ENCODE assay signal across 12 cellular contexts in genomic region chr20:47328841-47329448, GRCh38. TPM values are rescaled to one million over a fixed set of nuclear protein-coding genes. Genes with fewer than 3 reads are reported as not detected.
DNase-seq lines count a peak whose midpoint lies in the region; ATAC-seq and TF ChIP-seq lines count a peak whose summit lies in the region.
"Had no signal": no experiment of that assay in that cellular context is flagged by ENCODE, and none has a peak within 500 bp of the region (broad histone marks: within the 10 kb centered on the region; RNA-seq: fewer than 3 reads in every experiment).

No MANE protein-coding gene starts in this region.

- H3K9me3 ChIP-seq in heart left ventricle (no peaks in the 10 kb centered on the region), neutrophil (no peaks in the 10 kb centered on the region), uterus (no peaks in the 10 kb centered on the region)

- H3K36me3 Mint-ChIP-seq in activated naive CD4-positive, alpha-beta T cell treated with anti-CD3 and anti-CD28 coated beads for 36 hours (ENCODE audit: low read depth) = peaks cover 28% of the 10 kb centered on the region
- H3K36me3 Mint-ChIP-seq in activated naive CD4-positive, alpha-beta T cell treated with anti-CD3 and anti-CD28 coated beads, Interleukin-2, amount 50 U/mL, for 72 hours = peaks cover 11 to 40% of the 10 kb centered on the region in 2 donors

- peak overlapping the region in 11 of 12 donors; percentile 33 to 88 (median 61) for H3K27ac ChIP-seq in heart left ventricle
- H3K27ac ChIP-seq in neutrophil = peak overlapping the region; percentile 3
- peak overlapping the region; percentile 16 to 33 for H3K27ac ChIP-seq in uterus

- no peak for TF ChIP-seq CTCF in heart left ventricle (IDR thresholded peaks at IDR 0.05)
- TF ChIP-seq CTCF in neutrophil (IDR thresholded peaks at IDR 0.05) = no peak
- TF ChIP-seq CTCF in uterus (IDR thresholded peaks at IDR 0.05) = no peak

- TF ChIP-seq POLR2A in heart left ventricle (IDR thresholded peaks at IDR 0.05) = no peak
- TF ChIP-seq POLR2A in uterus (IDR thresholded peaks at IDR 0.05) = no peak

- WGBS in heart left ventricle, 4 donors = 42 to 49% (median 46%) methylated on average over 7 of the region's 7 CpGs

- peaks cover 0 to 6% (median 0%) of the 10 kb centered on the region in 9 donors for H3K36me3 ChIP-seq in heart left ventricle
- H3K36me3 ChIP-seq in neutrophil = no peaks in the 10 kb centered on the region
- H3K36me3 ChIP-seq in uterus = no peaks in the 10 kb centered on the region

- H3K9me3 Mint-ChIP-seq in activated naive CD4-positive, alpha-beta T cell treated with anti-CD3 and anti-CD28 coated beads for 36 hours = no peaks in the 10 kb centered on the region
- H3K9me3 Mint-ChIP-seq in activated naive CD4-positive, alpha-beta T cell treated with anti-CD3 and anti-CD28 coated beads, Interleukin-2, amount 50 U/mL, for 72 hours = peaks cover 0 to 3% of the 10 kb centered on the region in 2 donors
- H3K9me3 Mint-ChIP-seq: activated naive CD4-positive, alpha-beta T cell treated with anti-CD3 and anti-CD28 coated beads, Interleukin-2, amount 50 U/mL, for 24 hours had no signal

- H3K4me1 ChIP-seq in heart left ventricle = peaks cover 0 to 64% (median 36%) of the 10 kb centered on the region in 12 donors
- peaks cover 4 to 6% of the 10 kb centered on the region in 2 experiments for H3K4me1 ChIP-seq in neutrophil (ENCODE audit: control insufficient read depth in 1 of 2, insufficient read depth in 1 of 2, low read depth in 1 of 2, low read length in 1 of 2)
- peaks cover 0 to 10% of the 10 kb centered on the region in 2 donors for H3K4me1 ChIP-seq in uterus

- no peak for DNase-seq in activated naive CD4-positive, alpha-beta T cell treated with anti-CD3 and anti-CD28 coated beads for 36 hours
- no peak for DNase-seq in activated naive CD4-positive, alpha-beta T cell treated with anti-CD3 and anti-CD28 coated beads, Interleukin-2, amount 50 U/mL, for 72 hours (ENCODE audit: low spot score in 2 of 2)
- DNase-seq in heart left ventricle = peak in 1 of 5 donors; percentile 41
- DNase-seq in uterus = peak; percentile 49 to 57
- no peak for DNase-seq in HK-2 (ENCODE audit: unreplicated experiment)
- no peak for DNase-seq in activated CD8-positive, alpha-beta memory T cell treated with anti-CD3 and anti-CD28 coated beads, Interleukin-2, amount 50 U/mL, for 4 hours
- DNase-seq: activated CD4-positive, alpha-beta T cell treated with anti-CD3 and anti-CD28 coated beads, Interleukin-2, amount 50 U/mL, for 48 hours; DMS79 treated with DMSO at 0.1 percent for 48 hours; NCI-H524 had no signal

- peak overlapping the region; percentile 59 for H3K27ac Mint-ChIP-seq in activated naive CD4-positive, alpha-beta T cell treated with anti-CD3 and anti-CD28 coated beads for 36 hours
- peak overlapping the region in 1 of 2 donors; percentile 34 for H3K27ac Mint-ChIP-seq in activated naive CD4-positive, alpha-beta T cell treated with anti-CD3 and anti-CD28 coated beads, Interleukin-2, amount 50 U/mL, for 72 hours
- H3K27ac Mint-ChIP-seq: activated naive CD4-positive, alpha-beta T cell treated with anti-CD3 and anti-CD28 coated beads, Interleukin-2, amount 50 U/mL, for 24 hours had no signal

- H3K4me3 ChIP-seq in heart left ventricle (no peak overlapping the region), neutrophil (ENCODE audit: low read depth in 1 of 2, low read length in 1 of 2) (no peak overlapping the region), uterus (no peak overlapping the region)

- ATAC-seq in activated naive CD4-positive, alpha-beta T cell treated with anti-CD3 and anti-CD28 coated beads, Interleukin-2, amount 50 U/mL, for 72 hours = no peak
- ATAC-seq in heart left ventricle = peak; percentile 52 to 71 (median 64)
- no peak for ATAC-seq in HG03460 (IDR thresholded peaks at IDR 0.05; ENCODE audit: unreplicated experiment)

- no peak overlapping the region for H3K4me3 Mint-ChIP-seq in activated naive CD4-positive, alpha-beta T cell treated with anti-CD3 and anti-CD28 coated beads for 36 hours
- H3K4me3 Mint-ChIP-seq: activated naive CD4-positive, alpha-beta T cell treated with anti-CD3 and anti-CD28 coated beads, Interleukin-2, amount 50 U/mL, for 24 hours had no signal

- intact Hi-C loops in activated naive CD4-positive, alpha-beta T cell treated with anti-CD3 and anti-CD28 coated beads for 36 hours (cut with micrococcal nuclease) = no loop called here
- intact Hi-C loops in heart left ventricle (cut with DNase I) = no loop called here
- intact Hi-C loops in uterus (cut with DNase I; ENCODE audit: low total_unique reads) = no loop called here

- H3K27me3 Mint-ChIP-seq in activated naive CD4-positive, alpha-beta T cell treated with anti-CD3 and anti-CD28 coated beads for 36 hours (ENCODE audit: low read depth) = no peaks in the 10 kb centered on the region
- H3K27me3 Mint-ChIP-seq: activated naive CD4-positive, alpha-beta T cell treated with anti-CD3 and anti-CD28 coated beads, Interleukin-2, amount 50 U/mL, for 24 hours had no signal

- H3K4me1 Mint-ChIP-seq in activated naive CD4-positive, alpha-beta T cell treated with anti-CD3 and anti-CD28 coated beads for 36 hours (ENCODE audit: low read depth) = peaks cover 53% of the 10 kb centered on the region

- CTCF ChIA-PET in activated naive CD4-positive, alpha-beta T cell treated with anti-CD3 and anti-CD28 coated beads for 36 hours (lab: Charles Lee) = interaction anchor here (0.7 to 1.5 kb wide), 3 partner anchors 55 to 254 kb away, joined by 3 to 5 read pairs (median 4); no protein-coding TSS in a partner anchor

- H3K27me3 ChIP-seq in heart left ventricle (no peaks in the 10 kb centered on the region), neutrophil (no peaks in the 10 kb centered on the region), uterus (no peaks in the 10 kb centered on the region)

RNA-seq across cellular contexts. Expression of gene ZMYND8, which starts 27.6 kb away (rescaled TPM):
- 10 to 100 TPM; 30.3 to 33.0 TPM for total RNA-seq in activated naive CD4-positive, alpha-beta T cell treated with anti-CD3 and anti-CD28 coated beads for 36 hours
- 10 to 100 TPM; 35.7 to 46.4 TPM for total RNA-seq in activated naive CD4-positive, alpha-beta T cell treated with anti-CD3 and anti-CD28 coated beads, Interleukin-2, amount 50 U/mL, for 72 hours
- total RNA-seq in heart left ventricle (10 to 100 TPM; 21.7 to 46.4 (median 28.9) TPM), uterus (10 to 100 TPM; 10.2 to 26.7 (median 16.0) TPM)
- 10 to 100 TPM; 11.3 to 11.9 TPM for polyA plus RNA-seq in heart left ventricle

Comparison
In these comparisons a context has a peak if more than half of its experiments do, and no peak if none do; other contexts are left out.
1. DNase-seq: peak in uterus (2 of 2); none in activated naive CD4-positive, alpha-beta T cell treated with anti-CD3 and anti-CD28 coated beads for 36 hours (single experiment), activated naive CD4-positive, alpha-beta T cell treated with anti-CD3 and anti-CD28 coated beads, Interleukin-2, amount 50 U/mL, for 72 hours (0 of 2), HK-2 (single experiment) and activated CD8-positive, alpha-beta memory T cell treated with anti-CD3 and anti-CD28 coated beads, Interleukin-2, amount 50 U/mL, for 4 hours (single experiment).
2. ATAC-seq: peak in heart left ventricle (4 of 4); none in activated naive CD4-positive, alpha-beta T cell treated with anti-CD3 and anti-CD28 coated beads, Interleukin-2, amount 50 U/mL, for 72 hours (0 of 2) and HG03460 (single experiment).
3. H3K27ac ChIP-seq: peak in every context shown above with its lines; median percentile 61 in heart left ventricle; 24 in uterus; 3 in neutrophil.